Comparison of ENCODE assay signal across 17 cellular contexts in genomic region chrX:129939986-129940385, GRCh38. TPM values are rescaled to one million over a fixed set of nuclear protein-coding genes. Genes with fewer than 3 reads are reported as not detected.
A peak's percentile ranks its signal among the peaks of the same experiment; 100 is the strongest.
DNase-seq lines count a peak whose midpoint lies in the region; ATAC-seq, FAIRE-seq and TF ChIP-seq lines count a peak whose summit lies in the region.
"Had no signal": no experiment of that assay in that cellular context is flagged by ENCODE, and none has a peak within 500 bp of the region (broad histone marks: within the 10 kb centered on the region; RNA-seq: fewer than 3 reads in every experiment).

No MANE protein-coding gene starts in this region.

- no peaks in the 10 kb centered on the region for H3K23me2 ChIP-seq in H1 (ENCODE audit: low read depth, low read length)

- DNase-seq in DMS79 treated with DMSO at 0.1 percent for 48 hours (lab: John Stamatoyannopoulos, UW), result peak; percentile 34
- DNase-seq in DMS79 (lab: John Stamatoyannopoulos, UW), result no peak
- peak; percentile 38 for DNase-seq in left ventricle myocardium superior
- no peak for DNase-seq in right cardiac atrium
- DNase-seq in H1 (ENCODE audit: low read depth in 1 of 2, low spot score in 2 of 2), result no peak
- no peak for DNase-seq in breast epithelium (ENCODE audit: low spot score in 2 of 2)
- no peak for DNase-seq in foreskin fibroblast
- no peak for DNase-seq in hepatocyte (ENCODE audit: low spot score)
- DNase-seq: 8988T, DMS153, IMR-90, NCI-H1436, NCI-H2081, NCI-H446 treated with DMSO at 0.1 percent for 48 hours had no signal

- no peaks in the 10 kb centered on the region for H3K9me3 ChIP-seq in right cardiac atrium (ENCODE audit: control insufficient read depth, low read length)
- H3K9me3 ChIP-seq in H1 (ENCODE audit: insufficient read depth in 2 of 2, low read depth in 1 of 2, low read length in 1 of 2), result no peaks in the 10 kb centered on the region
- H3K9me3 ChIP-seq in breast epithelium, result no peaks in the 10 kb centered on the region
- H3K9me3 ChIP-seq in hepatocyte (ENCODE audit: low read depth), result no peaks in the 10 kb centered on the region
- H3K9me3 ChIP-seq: BLaER1 treated with 17β-estradiol and CSF1 and Interleukin-3, amounts not matched to agents 10 nM and 100 nM had no signal

- H3K18ac ChIP-seq in H1 (ENCODE audit: extremely low read depth, low read length), result no peak overlapping the region

- H2BK120ac ChIP-seq in H1 (replicated peaks; ENCODE audit: low read depth, low read length), result no peak overlapping the region

- H3K4me2 ChIP-seq in H1 (ENCODE audit: insufficient read depth in 1 of 2, low read depth in 2 of 2, low read length in 2 of 2), result no peak overlapping the region; a peak in 1 of 4 replicates
- no peak overlapping the region for H3K4me2 ChIP-seq in hepatocyte
- H3K4me2 ChIP-seq: BLaER1 treated with 17β-estradiol and CSF1 and Interleukin-3, amounts not matched to agents 10 nM and 100 nM had no signal

- H2AK5ac ChIP-seq in H1 (ENCODE audit: low read depth, low read length), result no peak overlapping the region

- ATAC-seq in left ventricle myocardium superior (no peak), right cardiac atrium (no peak)

- no peak overlapping the region for H4K8ac ChIP-seq in H1 (ENCODE audit: extremely low read depth, insufficient read depth, low read length)

- H3K4me1 ChIP-seq in right cardiac atrium (ENCODE audit: control insufficient read depth, insufficient read depth, low read length), result no peaks in the 10 kb centered on the region
- peaks cover 0 to 3% (median under 1%) of the 10 kb centered on the region in 4 experiments; a peak in 4 of 7 replicates for H3K4me1 ChIP-seq in H1 (replicated peaks in 1 of 4; ENCODE audit: control insufficient read depth in 3 of 4, insufficient read depth in 4 of 4, low read length in 3 of 4)
- no peaks in the 10 kb centered on the region for H3K4me1 ChIP-seq in breast epithelium
- H3K4me1 ChIP-seq in hepatocyte (ENCODE audit: insufficient read depth), result no peaks in the 10 kb centered on the region
- H3K4me1 ChIP-seq: BLaER1 treated with 17β-estradiol and CSF1 and Interleukin-3, amounts not matched to agents 10 nM and 100 nM had no signal

- no peak overlapping the region for H3K9ac ChIP-seq in H1 (replicated peaks in 1 of 4; ENCODE audit: extremely low read depth in 1 of 4, low read depth in 3 of 4, low read length in 3 of 4)
- H3K9ac ChIP-seq: BLaER1 treated with 17β-estradiol and CSF1 and Interleukin-3, amounts not matched to agents 10 nM and 100 nM had no signal

- H2AFZ ChIP-seq in H1 (ENCODE audit: low read length) (no peak overlapping the region), hepatocyte (no peak overlapping the region)

- no peak overlapping the region for H4K91ac ChIP-seq in H1 (replicated peaks; ENCODE audit: insufficient read length, low read length)

- FAIRE-seq in H1 (lab: Jason Lieb, UNC), result no peak
- FAIRE-seq: GM12891 had no signal

- no peak for TF ChIP-seq CTCF in H1 (IDR thresholded peaks at IDR 0.05; ENCODE audit: control extremely low read depth in 1 of 3, insufficient read depth in 1 of 3, low read depth in 1 of 3, low read length in 3 of 3)
- no peak for TF ChIP-seq CTCF in breast epithelium (IDR thresholded peaks at IDR 0.05)
- TF ChIP-seq CTCF in foreskin fibroblast (IDR thresholded peaks at IDR 0.05; ENCODE audit: low read depth, low read length), result no peak
- no peak for TF ChIP-seq CTCF in hepatocyte (IDR thresholded peaks at IDR 0.05; ENCODE audit: poor library complexity)

- TF ChIP-seq EP300 in H1 (IDR thresholded peaks at IDR 0.05; ENCODE audit: borderline replicate concordance in 1 of 2, low read depth in 2 of 2, low read length in 2 of 2), result no peak

- H3K23ac ChIP-seq in H1 (ENCODE audit: insufficient read length), result no peak overlapping the region

- no peak for TF ChIP-seq POLR2A in H1 (IDR thresholded peaks at IDR 0.05; ENCODE audit: control extremely low read depth in 1 of 2, low read depth in 2 of 2, low read length in 2 of 2)
- no peak for TF ChIP-seq POLR2A in breast epithelium (IDR thresholded peaks at IDR 0.05)

- H4K20me1 ChIP-seq in H1 (replicated peaks in 1 of 2; ENCODE audit: control insufficient read depth in 1 of 2, insufficient read depth in 2 of 2, low read length in 2 of 2) (no peaks in the 10 kb centered on the region), hepatocyte (ENCODE audit: insufficient read depth, poor library complexity, severe bottlenecking) (no peaks in the 10 kb centered on the region)

- H2BK12ac ChIP-seq in H1 (ENCODE audit: low read depth, low read length), result no peak overlapping the region

- CTCF ChIA-PET in H1 (lab: Charles Lee; ENCODE audit: partially characterized antibody), result interaction anchor here (0.6 to 1.4 kb wide), 4 partner anchors 15 to 89 kb away, joined by 3 to 4 read pairs (median 3); no protein-coding TSS in a partner anchor

- intact Hi-C loops in left ventricle myocardium superior (cut with micrococcal nuclease) (no loop called here), right cardiac atrium (cut with DNase I) (no loop called here), breast epithelium (cut with DNase I; ENCODE audit: low total_unique reads) (loop anchor here (10.0 kb wide), 1 partner anchor 45 kb away; the partner anchor contains the start of gene BCORL1)

- no peak overlapping the region for H4K5ac ChIP-seq in H1 (ENCODE audit: insufficient read length, low read depth, low read length)

- H2BK5ac ChIP-seq in H1 (ENCODE audit: low read depth, low read length), result no peak overlapping the region

- no peak overlapping the region for H3K14ac ChIP-seq in H1 (ENCODE audit: insufficient read length)

- H2BK20ac ChIP-seq in H1 (ENCODE audit: low read length), result no peak overlapping the region

- H3K27ac ChIP-seq in right cardiac atrium (ENCODE audit: low read length) (no peak overlapping the region), H1 (ENCODE audit: low read depth, low read length) (no peak overlapping the region), breast epithelium (no peak overlapping the region), hepatocyte (no peak overlapping the region)
- H3K27ac ChIP-seq: BLaER1 treated with 17β-estradiol and CSF1 and Interleukin-3, amounts not matched to agents 10 nM and 100 nM; RWPE1 had no signal

- no peak overlapping the region for H3K4me3 ChIP-seq in right cardiac atrium (ENCODE audit: low read length)
- H3K4me3 ChIP-seq in H1 (ENCODE audit: extremely low read depth in 1 of 4, insufficient read depth in 2 of 4, low read depth in 3 of 4, low read length in 4 of 4), result no peak overlapping the region
- H3K4me3 ChIP-seq in breast epithelium, result no peak overlapping the region
- H3K4me3 ChIP-seq in foreskin fibroblast (ENCODE audit: low read depth in 1 of 2, low read length in 2 of 2), result no peak overlapping the region
- H3K4me3 ChIP-seq in hepatocyte, result no peak overlapping the region
- H3K4me3 ChIP-seq: BLaER1 treated with 17β-estradiol and CSF1 and Interleukin-3, amounts not matched to agents 10 nM and 100 nM had no signal

- H3K9me2 ChIP-seq in hepatocyte (replicated peaks; ENCODE audit: insufficient read depth), result no peaks in the 10 kb centered on the region

- no peak overlapping the region for H3K4ac ChIP-seq in H1 (replicated peaks; ENCODE audit: insufficient read length, low read depth, low read length)

- H3K56ac ChIP-seq in H1 (replicated peaks; ENCODE audit: insufficient read length, low read depth, low read length), result no peak overlapping the region

- no peaks in the 10 kb centered on the region for H3K27me3 ChIP-seq in right cardiac atrium (ENCODE audit: control insufficient read depth, insufficient read depth)
- H3K27me3 ChIP-seq in H1 (replicated peaks in 1 of 4; ENCODE audit: control insufficient read depth in 3 of 4, extremely low read depth in 1 of 4, insufficient read depth in 3 of 4, low read length in 3 of 4), result peaks cover 10 to 36% (median 32%) of the 10 kb centered on the region in 4 experiments
- peaks cover 0 to 20% of the 10 kb centered on the region in 2 donors for H3K27me3 ChIP-seq in breast epithelium
- peaks cover 6% of the 10 kb centered on the region for H3K27me3 ChIP-seq in hepatocyte

- POLR2A ChIA-PET in H1 (lab: Charles Lee; ENCODE audit: partially characterized antibody), result interaction anchor here (1.3 kb wide), 1 partner anchor 8 kb away, joined by 5 read pairs; no protein-coding TSS in a partner anchor

- no peaks in the 10 kb centered on the region for H3K79me2 ChIP-seq in H1 (ENCODE audit: control insufficient read depth in 1 of 2, insufficient read depth in 2 of 2, low read length in 2 of 2)
- no peaks in the 10 kb centered on the region for H3K79me2 ChIP-seq in hepatocyte

- TF ChIP-seq RAD21 in H1 (IDR thresholded peaks at IDR 0.05 in 1 of 2, conservative IDR thresholded peaks at IDR 0.05 in 1 of 2; ENCODE audit: low read depth in 2 of 2, low read length in 2 of 2), result no peak

- H2BK15ac ChIP-seq in H1 (ENCODE audit: low read length), result no peak overlapping the region

- WGBS in right cardiac atrium, result 34% methylated on average over 8 of the region's 8 CpGs
- 35% methylated on average over 7 of the region's 8 CpGs; no CpG with 5 or more reads in 1 of the 2 experiments for WGBS in H1 (ENCODE audit: extremely low coverage in 1 of 2, insufficient coverage in 1 of 2, insufficient read length in 1 of 2, insufficient replicate concordance in 2 of 2, low coverage in 1 of 2, low lambda C conversion rate in 2 of 2, missing lambda C conversion rate in 1 of 2), 2 experiments
- WGBS in hepatocyte (ENCODE audit: low lambda C conversion rate, missing lambda C conversion rate), result 58% methylated on average over 8 of the region's 8 CpGs

- H3K79me1 ChIP-seq in H1 (ENCODE audit: low read depth, low read length), result no peaks in the 10 kb centered on the region

- H3K36me3 ChIP-seq in H1 (ENCODE audit: control insufficient read depth in 2 of 4, insufficient read depth in 4 of 4, low read length in 3 of 4), result no peaks in the 10 kb centered on the region
- no peaks in the 10 kb centered on the region for H3K36me3 ChIP-seq in breast epithelium
- H3K36me3 ChIP-seq in hepatocyte (replicated peaks; ENCODE audit: insufficient read depth, low read depth), result no peaks in the 10 kb centered on the region
- H3K36me3 ChIP-seq: BLaER1 treated with 17β-estradiol and CSF1 and Interleukin-3, amounts not matched to agents 10 nM and 100 nM had no signal

RNA-seq across cellular contexts. Expression of gene UTP14A, which starts 34.0 kb away (rescaled TPM):
- 8.0 TPM for total RNA-seq in left ventricle myocardium superior
- total RNA-seq in right cardiac atrium, result 10 to 100 TPM in 1 of 4 donors, 1 to 10 TPM in 3; 8.1 to 11.2 (median 8.5) TPM
- polyA plus RNA-seq in right cardiac atrium, result 6.2 TPM
- total RNA-seq in H1 (2021; fragmentation: NEBNext Ultra II Directional; extraction: Animal tissue kit (Norgen Biotek cat#: 25700)), result 24.0 and 25.7 TPM in 2 replicates
- polyA plus RNA-seq in H1 (2011; rRNA removed), result 3.5 and 4.5 TPM in 2 replicates
- polyA plus RNA-seq in H1 (2011; cell fraction: cytosol; rRNA removed), result 10.6 TPM
- polyA plus RNA-seq in H1 (2011; cell fraction: nucleus; rRNA removed), result 7.8 TPM
- 17.3 to 24.6 TPM (median 19.5 TPM) in 4 replicates for polyA plus RNA-seq in H1 (2012, experiment 1 of 2)
- polyA plus RNA-seq in H1 (2012, experiment 2 of 2), result 3.3 TPM
- 20.7 TPM for polyA plus RNA-seq in H1 (2013, experiment 1 of 2)
- polyA plus RNA-seq in H1 (2013, experiment 2 of 2), result 18.6 TPM
- 5.5 and 7.8 TPM in 2 replicates for polyA minus RNA-seq in H1 (2011; rRNA and poly(A)+ RNA removed)
- polyA minus RNA-seq in H1 (2011; cell fraction: cytosol; rRNA and poly(A)+ RNA removed), result 8.4 TPM
- 7.7 TPM for polyA minus RNA-seq in H1 (2011; cell fraction: nucleus; rRNA and poly(A)+ RNA removed)
- total RNA-seq in breast epithelium, result 10 to 100 TPM; 17.3 to 22.6 (median 20.8) TPM
- 11.4 and 13.1 TPM in 2 replicates for total RNA-seq in hepatocyte
- polyA plus RNA-seq in hepatocyte, result 8.7 and 10.5 TPM in 2 replicates

RNA-seq across cellular contexts. Expression of gene BCORL1, which starts 42.4 kb away (rescaled TPM):
- 12.4 TPM for total RNA-seq in left ventricle myocardium superior
- 10 to 100 TPM; 10.9 to 13.8 (median 11.5) TPM for total RNA-seq in right cardiac atrium
- 5.0 TPM for polyA plus RNA-seq in right cardiac atrium
- total RNA-seq in H1 (2021; fragmentation: NEBNext Ultra II Directional; extraction: Animal tissue kit (Norgen Biotek cat#: 25700)), result 6.2 and 9.0 TPM in 2 replicates
- polyA plus RNA-seq in H1 (2011; rRNA removed), result 1.4 and 1.9 TPM in 2 replicates
- 0.72 TPM for polyA plus RNA-seq in H1 (2011; cell fraction: cytosol; rRNA removed)
- polyA plus RNA-seq in H1 (2011; cell fraction: nucleus; rRNA removed), result 2.2 TPM
- polyA plus RNA-seq in H1 (2012, experiment 1 of 2), result 4.8 to 6.0 TPM (median 5.2 TPM) in 4 replicates
- 4.5 TPM for polyA plus RNA-seq in H1 (2012, experiment 2 of 2)
- polyA plus RNA-seq in H1 (2013, experiment 1 of 2), result 1.8 TPM
- polyA plus RNA-seq in H1 (2013, experiment 2 of 2), result 1.8 TPM
- 1.7 and 1.9 TPM in 2 replicates for polyA minus RNA-seq in H1 (2011; rRNA and poly(A)+ RNA removed)
- polyA minus RNA-seq in H1 (2011; cell fraction: cytosol; rRNA and poly(A)+ RNA removed), result 3.3 TPM
- polyA minus RNA-seq in H1 (2011; cell fraction: nucleus; rRNA and poly(A)+ RNA removed), result 2.1 TPM
- 1 to 10 TPM; 4.5 to 5.0 (median 4.9) TPM for total RNA-seq in breast epithelium
- total RNA-seq in hepatocyte, result 3.0 and 3.4 TPM in 2 replicates
- polyA plus RNA-seq in hepatocyte, result 8.0 and 9.2 TPM in 2 replicates

Comparison
In these comparisons a context has a peak if more than half of its experiments do, and no peak if none do; other contexts are left out.
1. DNase-seq: peak in DMS79 treated with DMSO at 0.1 percent for 48 hours (single experiment) and left ventricle myocardium superior (single experiment); none in DMS79 (single experiment), right cardiac atrium (0 of 3), H1 (0 of 2), breast epithelium (0 of 2), foreskin fibroblast (0 of 2) and hepatocyte (single experiment).